In genomic region chr17:19411641-19412040, GRCh38 we compare ENCODE assay signal across 2 cellular contexts.
TF ChIP-seq lines count a peak whose summit lies in the region.

No MANE protein-coding gene starts in this region.

TF ChIP-seq in GM23338, 12 proteins besides CTCF, POLR2A, EP300 and RAD21:
- TF ChIP-seq CREB1 (CRISPR knock-in tag; IDR thresholded peaks at IDR 0.05; ENCODE audit: low read depth) (no peak), JUNB (IDR thresholded peaks at IDR 0.05; ENCODE audit: unreplicated experiment) (no peak), REST (IDR thresholded peaks at IDR 0.05; ENCODE audit: unreplicated experiment) (no peak), STAT1 (IDR thresholded peaks at IDR 0.05; ENCODE audit: unreplicated experiment) (no peak), NANOG (IDR thresholded peaks at IDR 0.05; ENCODE audit: borderline replicate concordance) (no peak), ZNF114 (CRISPR knock-in tag; IDR thresholded peaks at IDR 0.05) (no peak), POLR2AphosphoS5 (IDR thresholded peaks at IDR 0.05; ENCODE audit: low read depth) (no peak), EZH2phosphoT487 (IDR thresholded peaks at IDR 0.05; ENCODE audit: unreplicated experiment) (no peak), ZNF331 (CRISPR knock-in tag; IDR thresholded peaks at IDR 0.05; ENCODE audit: low read depth) (no peak), EZH2 (IDR thresholded peaks at IDR 0.05; ENCODE audit: low read depth, unreplicated experiment) (no peak)
- TF ChIP-seq, protein P1, sequence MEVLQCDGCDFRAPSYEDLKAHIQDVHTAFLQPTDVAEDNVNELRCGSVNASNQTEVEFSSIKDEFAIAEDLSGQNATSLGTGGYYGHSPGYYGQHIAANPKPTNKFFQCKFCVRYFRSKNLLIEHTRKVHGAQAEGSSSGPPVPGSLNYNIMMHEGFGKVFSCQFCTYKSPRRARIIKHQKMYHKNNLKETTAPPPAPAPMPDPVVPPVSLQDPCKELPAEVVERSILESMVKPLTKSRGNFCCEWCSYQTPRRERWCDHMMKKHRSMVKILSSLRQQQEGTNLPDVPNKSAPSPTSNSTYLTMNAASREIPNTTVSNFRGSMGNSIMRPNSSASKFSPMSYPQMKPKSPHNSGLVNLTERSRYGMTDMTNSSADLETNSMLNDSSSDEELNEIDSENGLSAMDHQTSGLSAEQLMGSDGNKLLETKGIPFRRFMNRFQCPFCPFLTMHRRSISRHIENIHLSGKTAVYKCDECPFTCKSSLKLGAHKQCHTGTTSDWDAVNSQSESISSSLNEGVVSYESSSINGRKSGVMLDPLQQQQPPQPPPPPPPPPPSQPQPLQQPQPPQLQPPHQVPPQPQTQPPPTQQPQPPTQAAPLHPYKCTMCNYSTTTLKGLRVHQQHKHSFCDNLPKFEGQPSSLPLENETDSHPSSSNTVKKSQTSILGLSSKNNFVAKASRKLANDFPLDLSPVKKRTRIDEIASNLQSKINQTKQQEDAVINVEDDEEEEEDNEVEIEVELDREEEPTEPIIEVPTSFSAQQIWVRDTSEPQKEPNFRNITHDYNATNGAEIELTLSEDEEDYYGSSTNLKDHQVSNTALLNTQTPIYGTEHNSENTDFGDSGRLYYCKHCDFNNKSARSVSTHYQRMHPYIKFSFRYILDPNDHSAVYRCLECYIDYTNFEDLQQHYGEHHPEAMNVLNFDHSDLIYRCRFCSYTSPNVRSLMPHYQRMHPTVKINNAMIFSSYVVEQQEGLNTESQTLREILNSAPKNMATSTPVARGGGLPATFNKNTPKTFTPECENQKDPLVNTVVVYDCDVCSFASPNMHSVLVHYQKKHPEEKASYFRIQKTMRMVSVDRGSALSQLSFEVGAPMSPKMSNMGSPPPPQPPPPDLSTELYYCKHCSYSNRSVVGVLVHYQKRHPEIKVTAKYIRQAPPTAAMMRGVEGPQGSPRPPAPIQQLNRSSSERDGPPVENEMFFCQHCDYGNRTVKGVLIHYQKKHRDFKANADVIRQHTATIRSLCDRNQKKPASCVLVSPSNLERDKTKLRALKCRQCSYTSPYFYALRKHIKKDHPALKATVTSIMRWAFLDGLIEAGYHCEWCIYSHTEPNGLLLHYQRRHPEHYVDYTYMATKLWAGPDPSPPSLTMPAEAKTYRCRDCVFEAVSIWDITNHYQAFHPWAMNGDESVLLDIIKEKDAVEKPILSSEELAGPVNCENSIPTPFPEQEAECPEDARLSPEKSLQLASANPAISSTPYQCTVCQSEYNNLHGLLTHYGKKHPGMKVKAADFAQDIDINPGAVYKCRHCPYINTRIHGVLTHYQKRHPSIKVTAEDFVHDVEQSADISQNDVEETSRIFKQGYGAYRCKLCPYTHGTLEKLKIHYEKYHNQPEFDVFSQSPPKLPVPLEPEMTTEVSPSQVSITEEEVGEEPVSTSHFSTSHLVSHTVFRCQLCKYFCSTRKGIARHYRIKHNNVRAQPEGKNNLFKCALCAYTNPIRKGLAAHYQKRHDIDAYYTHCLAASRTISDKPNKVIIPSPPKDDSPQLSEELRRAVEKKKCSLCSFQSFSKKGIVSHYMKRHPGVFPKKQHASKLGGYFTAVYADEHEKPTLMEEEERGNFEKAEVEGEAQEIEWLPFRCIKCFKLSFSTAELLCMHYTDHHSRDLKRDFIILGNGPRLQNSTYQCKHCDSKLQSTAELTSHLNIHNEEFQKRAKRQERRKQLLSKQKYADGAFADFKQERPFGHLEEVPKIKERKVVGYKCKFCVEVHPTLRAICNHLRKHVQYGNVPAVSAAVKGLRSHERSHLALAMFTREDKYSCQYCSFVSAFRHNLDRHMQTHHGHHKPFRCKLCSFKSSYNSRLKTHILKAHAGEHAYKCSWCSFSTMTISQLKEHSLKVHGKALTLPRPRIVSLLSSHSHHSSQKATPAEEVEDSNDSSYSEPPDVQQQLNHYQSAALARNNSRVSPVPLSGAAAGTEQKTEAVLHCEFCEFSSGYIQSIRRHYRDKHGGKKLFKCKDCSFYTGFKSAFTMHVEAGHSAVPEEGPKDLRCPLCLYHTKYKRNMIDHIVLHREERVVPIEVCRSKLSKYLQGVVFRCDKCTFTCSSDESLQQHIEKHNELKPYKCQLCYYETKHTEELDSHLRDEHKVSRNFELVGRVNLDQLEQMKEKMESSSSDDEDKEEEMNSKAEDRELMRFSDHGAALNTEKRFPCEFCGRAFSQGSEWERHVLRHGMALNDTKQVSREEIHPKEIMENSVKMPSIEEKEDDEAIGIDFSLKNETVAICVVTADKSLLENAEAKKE (CRISPR knock-in tag; IDR thresholded peaks at IDR 0.05), result no peak
- TF ChIP-seq, protein P2, sequence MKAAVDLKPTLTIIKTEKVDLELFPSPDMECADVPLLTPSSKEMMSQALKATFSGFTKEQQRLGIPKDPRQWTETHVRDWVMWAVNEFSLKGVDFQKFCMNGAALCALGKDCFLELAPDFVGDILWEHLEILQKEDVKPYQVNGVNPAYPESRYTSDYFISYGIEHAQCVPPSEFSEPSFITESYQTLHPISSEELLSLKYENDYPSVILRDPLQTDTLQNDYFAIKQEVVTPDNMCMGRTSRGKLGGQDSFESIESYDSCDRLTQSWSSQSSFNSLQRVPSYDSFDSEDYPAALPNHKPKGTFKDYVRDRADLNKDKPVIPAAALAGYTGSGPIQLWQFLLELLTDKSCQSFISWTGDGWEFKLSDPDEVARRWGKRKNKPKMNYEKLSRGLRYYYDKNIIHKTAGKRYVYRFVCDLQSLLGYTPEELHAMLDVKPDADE (IDR thresholded peaks at IDR 0.05), result no peak

TF ChIP-seq in SK-N-SH, 30 proteins besides CTCF, POLR2A, EP300 and RAD21:
- 0 out of 2 replicates have a peak, but pooled peaks have one; percentile 23 for TF ChIP-seq YY1 (IDR thresholded peaks at IDR 0.05; ENCODE audit: low read depth)
- TF ChIP-seq TCF12 (IDR thresholded peaks at IDR 0.05), result no peak
- TF ChIP-seq RXRA (IDR thresholded peaks at IDR 0.05; ENCODE audit: borderline replicate concordance, low read depth), result no peak
- TF ChIP-seq GATA2 (CRISPR knock-in tag; IDR thresholded peaks at IDR 0.05), result no peak
- TF ChIP-seq FOSL2 (IDR thresholded peaks at IDR 0.05; ENCODE audit: borderline replicate concordance, low read depth), result no peak
